ENCODE assay signal across 8 cellular contexts in the genomic region with DNA sequence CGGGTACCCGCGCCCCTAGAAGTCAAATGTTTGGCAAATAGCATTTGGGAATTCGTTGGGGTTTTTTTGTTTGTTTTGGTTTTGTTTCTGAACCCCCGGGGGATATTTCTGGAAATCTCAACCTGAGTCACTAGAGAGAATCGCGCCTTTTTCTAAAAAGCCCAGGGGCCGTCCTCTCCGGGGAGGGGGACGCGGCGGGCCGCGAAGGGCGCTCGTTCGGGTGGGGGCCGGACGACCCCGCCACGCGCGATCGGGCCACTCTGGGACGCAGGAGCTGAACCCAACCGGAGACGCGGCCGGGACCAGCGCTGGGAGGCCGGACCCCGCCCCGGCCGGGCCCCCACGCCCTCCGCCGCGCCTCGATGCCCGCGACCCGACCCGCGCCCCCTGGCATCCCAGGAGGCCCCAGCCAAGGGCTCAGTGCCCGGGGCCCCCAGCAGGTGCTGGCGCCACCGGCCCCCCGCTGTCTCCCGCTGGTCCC. TPM values are rescaled to one million over a fixed set of nuclear protein-coding genes. Genes with fewer than 3 reads are reported as not detected.
DNase-seq lines count a peak whose midpoint lies in the region; ATAC-seq and TF ChIP-seq lines count a peak whose summit lies in the region.

No MANE protein-coding gene starts in this region.

- intact Hi-C loops in activated naive CD4-positive, alpha-beta T cell treated with anti-CD3 and anti-CD28 coated beads for 36 hours (cut with micrococcal nuclease), result loop anchor here (1.0 to 10.0 kb wide), 6 partner anchors 84 to 642 kb away; a partner anchor contains a TSS
- intact Hi-C loops in spleen (cut with DNase I; ENCODE audit: low total_unique reads), result no loop called here

- no peaks in the 10 kb centered on the region for H3K27me3 Mint-ChIP-seq in activated naive CD4-positive, alpha-beta T cell treated with anti-CD3 and anti-CD28 coated beads for 36 hours (ENCODE audit: low read depth)

- peak overlapping the region; percentile 88 to 99 (median 96) for H3K27ac ChIP-seq in spleen

- H3K9me3 Mint-ChIP-seq in activated naive CD4-positive, alpha-beta T cell treated with anti-CD3 and anti-CD28 coated beads for 36 hours, result no peaks in the 10 kb centered on the region

- TF ChIP-seq CTCF in spleen (IDR thresholded peaks at IDR 0.05 in 8 of 11, conservative IDR thresholded peaks at IDR 0.05 in 3 of 11), result no peak

- H3K27ac Mint-ChIP-seq in activated naive CD4-positive, alpha-beta T cell treated with anti-CD3 and anti-CD28 coated beads for 36 hours, result peak overlapping the region; percentile 98

- H3K4me1 ChIP-seq in spleen, result peaks cover 32 to 72% (median 56%) of the 10 kb centered on the region in 6 donors

- H3K9me3 ChIP-seq in spleen, result no peaks in the 10 kb centered on the region

- peak; percentile 63 for DNase-seq in activated naive CD4-positive, alpha-beta T cell treated with anti-CD3 and anti-CD28 coated beads for 36 hours
- peak; percentile 40 for DNase-seq in hepatic stellate cell (ENCODE audit: low spot score)
- DNase-seq in spleen, result no peak
- no peak for DNase-seq in central memory CD4-positive, alpha-beta T cell
- no peak for DNase-seq in cerebellum (ENCODE audit: low spot score)

- peak; percentile 13 for ATAC-seq in GM18861 (IDR thresholded peaks at IDR 0.05; ENCODE audit: unreplicated experiment)
- ATAC-seq in HG02943 (IDR thresholded peaks at IDR 0.05; ENCODE audit: low read depth, unreplicated experiment), result peak; percentile 26
- no peak for ATAC-seq in GM21576 (IDR thresholded peaks at IDR 0.05; ENCODE audit: unreplicated experiment)

- H3K4me3 Mint-ChIP-seq in activated naive CD4-positive, alpha-beta T cell treated with anti-CD3 and anti-CD28 coated beads for 36 hours, result peak overlapping the region; percentile 94

- H3K36me3 ChIP-seq in spleen, result peaks cover 0 to 3% (median 0%) of the 10 kb centered on the region in 6 donors

- no peak for TF ChIP-seq POLR2A in spleen (IDR thresholded peaks at IDR 0.05)

- peak overlapping the region; percentile 60 to 90 (median 66) for H3K4me3 ChIP-seq in spleen

- peaks cover 36% of the 10 kb centered on the region for H3K4me1 Mint-ChIP-seq in activated naive CD4-positive, alpha-beta T cell treated with anti-CD3 and anti-CD28 coated beads for 36 hours (ENCODE audit: low read depth)

- H3K27me3 ChIP-seq in spleen (replicated peaks in 1 of 7), result peaks cover 0 to 20% (median 0%) of the 10 kb centered on the region in 7 donors

- CTCF ChIA-PET in activated naive CD4-positive, alpha-beta T cell treated with anti-CD3 and anti-CD28 coated beads for 36 hours (lab: Charles Lee), result interaction anchor here (0.6 to 1.1 kb wide), 4 partner anchors 11 to 89 kb away, joined by 3 to 5 read pairs (median 4); no protein-coding TSS in a partner anchor

- 0 to 2% (median 1%) methylated on average over 11 to 49 of the region's 49 CpGs for WGBS in spleen, 5 donors

- peaks cover 28% of the 10 kb centered on the region for H3K36me3 Mint-ChIP-seq in activated naive CD4-positive, alpha-beta T cell treated with anti-CD3 and anti-CD28 coated beads for 36 hours (ENCODE audit: low read depth)

RNA-seq across cellular contexts. Expression of a gene that starts 0.3 kb away (rescaled TPM):
- total RNA-seq in activated naive CD4-positive, alpha-beta T cell treated with anti-CD3 and anti-CD28 coated beads for 36 hours, result 100 to 1,000 TPM; 171 to 174 TPM
- total RNA-seq in spleen (100 to 1,000 TPM; 114 to 312 (median 190) TPM), cerebellum (29.1 TPM)
- 10 to 100 TPM; 55.8 to 87.4 (median 58.9) TPM for polyA plus RNA-seq in spleen

Comparison
In these comparisons a context has a peak if more than half of its experiments do, and no peak if none do; other contexts are left out.
1. DNase-seq: peak in activated naive CD4-positive, alpha-beta T cell treated with anti-CD3 and anti-CD28 coated beads for 36 hours (single experiment) and hepatic stellate cell (single experiment); none in spleen (single experiment), central memory CD4-positive, alpha-beta T cell (single experiment) and cerebellum (single experiment).